In the genomic region with DNA sequence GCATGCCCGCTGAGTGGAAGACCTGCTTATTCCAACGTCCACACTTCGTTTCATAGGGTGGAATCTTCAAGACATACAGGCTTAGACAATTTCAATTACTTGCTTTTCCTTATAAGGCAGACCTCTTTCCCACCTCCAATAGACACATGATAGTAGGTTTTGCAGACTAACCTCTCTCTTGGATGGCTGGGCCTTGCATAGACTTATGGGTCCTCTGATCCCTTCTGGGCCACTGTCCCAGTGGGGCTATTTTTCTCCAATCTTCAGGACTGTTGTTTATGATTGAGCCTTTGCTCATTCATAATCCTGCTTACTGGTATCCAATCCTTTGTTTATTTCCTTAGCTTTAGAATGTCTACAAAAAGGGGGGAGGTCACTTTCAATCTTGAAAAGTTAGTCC, we compare ENCODE assay signal across 24 cellular contexts.
DNase-seq lines count a peak whose midpoint lies in the region; ATAC-seq and TF ChIP-seq lines count a peak whose summit lies in the region.
"Had no signal": no experiment of that assay in that cellular context is flagged by ENCODE, and none has a peak within 500 bp of the region (broad histone marks: within the 10 kb centered on the region; RNA-seq: fewer than 3 reads in every experiment).

No MANE protein-coding gene starts in this region.

- H3K27me3 ChIP-seq in CD8-positive, alpha-beta T cell (ENCODE audit: insufficient read depth, low read length): no peaks in the 10 kb centered on the region
- no peaks in the 10 kb centered on the region for H3K27me3 ChIP-seq in naive thymus-derived CD4-positive, alpha-beta T cell (ENCODE audit: control insufficient read depth in 2 of 2, insufficient read depth in 2 of 2, low read length in 2 of 2)
- H3K27me3 ChIP-seq: foreskin keratinocyte, thyroid gland had no signal

- no peaks in the 10 kb centered on the region for H3K9me3 Mint-ChIP-seq in T-helper 1 cell treated with Interleukin-12 subunit alpha and Interleukin-12 subunit beta and Interleukin-4 antibody, amounts not matched to agents 30 μg/mL and 1 μg/mL, for 36 hours
- H3K9me3 Mint-ChIP-seq in CD8-positive, alpha-beta T cell: no peaks in the 10 kb centered on the region
- no peaks in the 10 kb centered on the region for H3K9me3 Mint-ChIP-seq in activated T-helper 17 cell treated with anti-CD3 and anti-CD28 coated beads, Interleukin-2, amount 50 U/mL, for 72 hours
- peaks cover 0 to 4% (median 0%) of the 10 kb centered on the region in 11 donors for H3K9me3 Mint-ChIP-seq in naive thymus-derived CD4-positive, alpha-beta T cell
- no peaks in the 10 kb centered on the region for H3K9me3 Mint-ChIP-seq in activated naive CD4-positive, alpha-beta T cell treated with anti-CD3 and anti-CD28 coated beads for 36 hours
- H3K9me3 Mint-ChIP-seq: brain; CD8-positive, alpha-beta memory T cell; effector memory CD8-positive, alpha-beta T cell had no signal

- peak overlapping the region; percentile 2 for H3K27ac Mint-ChIP-seq in T-helper 1 cell treated with Interleukin-12 subunit alpha and Interleukin-12 subunit beta and Interleukin-4 antibody, amounts not matched to agents 30 μg/mL and 1 μg/mL, for 36 hours
- H3K27ac Mint-ChIP-seq in CD8-positive, alpha-beta T cell: peak overlapping the region; percentile 28
- peak overlapping the region; percentile 86 for H3K27ac Mint-ChIP-seq in activated T-helper 17 cell treated with anti-CD3 and anti-CD28 coated beads, Interleukin-2, amount 50 U/mL, for 72 hours
- peak overlapping the region in 5 of 9 donors; percentile 0 to 66 (median 34) for H3K27ac Mint-ChIP-seq in naive thymus-derived CD4-positive, alpha-beta T cell
- no peak overlapping the region for H3K27ac Mint-ChIP-seq in activated naive CD4-positive, alpha-beta T cell treated with anti-CD3 and anti-CD28 coated beads for 36 hours

- H3K36me3 Mint-ChIP-seq in T-helper 1 cell treated with Interleukin-12 subunit alpha and Interleukin-12 subunit beta and Interleukin-4 antibody, amounts not matched to agents 30 μg/mL and 1 μg/mL, for 36 hours (ENCODE audit: low read depth): peaks cover 12% of the 10 kb centered on the region
- peaks cover 19% of the 10 kb centered on the region for H3K36me3 Mint-ChIP-seq in CD8-positive, alpha-beta T cell
- peaks cover 27% of the 10 kb centered on the region for H3K36me3 Mint-ChIP-seq in activated T-helper 17 cell treated with anti-CD3 and anti-CD28 coated beads, Interleukin-2, amount 50 U/mL, for 72 hours (ENCODE audit: low read depth)
- H3K36me3 Mint-ChIP-seq in naive thymus-derived CD4-positive, alpha-beta T cell: peaks cover 9 to 50% (median 18%) of the 10 kb centered on the region in 5 donors
- H3K36me3 Mint-ChIP-seq in activated naive CD4-positive, alpha-beta T cell treated with anti-CD3 and anti-CD28 coated beads for 36 hours (ENCODE audit: low read depth): peaks cover 8% of the 10 kb centered on the region
- H3K36me3 Mint-ChIP-seq: brain had no signal

- intact Hi-C loops in CD8-positive, alpha-beta T cell (cut with DNase I, micrococcal nuclease): no loop called here
- intact Hi-C loops in naive thymus-derived CD4-positive, alpha-beta T cell (cut with micrococcal nuclease): no loop called here
- intact Hi-C loops in activated naive CD4-positive, alpha-beta T cell treated with anti-CD3 and anti-CD28 coated beads for 36 hours (cut with micrococcal nuclease): loop anchor here (5.0 kb wide), 1 partner anchor 125 kb away; no protein-coding TSS in a partner anchor

- no peak for ATAC-seq in CD8-positive, alpha-beta T cell
- no peak for ATAC-seq in activated T-helper 17 cell treated with anti-CD3 and anti-CD28 coated beads, Interleukin-2, amount 50 U/mL, for 72 hours (replicated peaks)
- no peak for ATAC-seq in naive thymus-derived CD4-positive, alpha-beta T cell
- ATAC-seq in HG02852 (IDR thresholded peaks at IDR 0.05; ENCODE audit: unreplicated experiment): no peak
- no peak for ATAC-seq in HG02938 (IDR thresholded peaks at IDR 0.05; ENCODE audit: unreplicated experiment)
- ATAC-seq: effector memory CD8-positive, alpha-beta T cell; foreskin keratinocyte; HCT116 had no signal

- peaks cover 39% of the 10 kb centered on the region for H3K4me1 Mint-ChIP-seq in T-helper 1 cell treated with Interleukin-12 subunit alpha and Interleukin-12 subunit beta and Interleukin-4 antibody, amounts not matched to agents 30 μg/mL and 1 μg/mL, for 36 hours (ENCODE audit: low read depth)
- peaks cover 41% of the 10 kb centered on the region for H3K4me1 Mint-ChIP-seq in CD8-positive, alpha-beta T cell (ENCODE audit: low read depth)
- peaks cover 44% of the 10 kb centered on the region for H3K4me1 Mint-ChIP-seq in activated T-helper 17 cell treated with anti-CD3 and anti-CD28 coated beads, Interleukin-2, amount 50 U/mL, for 72 hours
- peaks cover 38 to 69% (median 62%) of the 10 kb centered on the region in 7 donors for H3K4me1 Mint-ChIP-seq in naive thymus-derived CD4-positive, alpha-beta T cell
- H3K4me1 Mint-ChIP-seq in activated naive CD4-positive, alpha-beta T cell treated with anti-CD3 and anti-CD28 coated beads for 36 hours (ENCODE audit: low read depth): peaks cover 59% of the 10 kb centered on the region

- POLR2A ChIA-PET in CD8-positive, alpha-beta T cell (lab: Charles Lee): interaction anchor here (1.3 kb wide), 1 partner anchor 25 kb away, joined by 3 read pairs; no protein-coding TSS in a partner anchor
- POLR2A ChIA-PET in naive thymus-derived CD4-positive, alpha-beta T cell (lab: Charles Lee): no interaction called here

- CTCF ChIA-PET in CD8-positive, alpha-beta T cell (lab: Charles Lee): interaction anchor here (0.8 to 1.8 kb wide), 2 partner anchors 29 to 372 kb away, joined by 3 to 7 read pairs; no protein-coding TSS in a partner anchor
- CTCF ChIA-PET in naive thymus-derived CD4-positive, alpha-beta T cell (lab: Charles Lee): no interaction called here
- CTCF ChIA-PET in activated naive CD4-positive, alpha-beta T cell treated with anti-CD3 and anti-CD28 coated beads for 36 hours (lab: Charles Lee): interaction anchor here (1.1 to 1.4 kb wide), 3 partner anchors 25 to 42 kb away, joined by 3 read pairs; no protein-coding TSS in a partner anchor

- H3K27ac ChIP-seq in CD8-positive, alpha-beta T cell (ENCODE audit: low read depth, low read length): no peak overlapping the region
- no peak overlapping the region for H3K27ac ChIP-seq in naive thymus-derived CD4-positive, alpha-beta T cell (ENCODE audit: low read depth, low read length)
- H3K27ac ChIP-seq: 22Rv1, foreskin keratinocyte, thyroid gland, WERI-Rb-1 had no signal

- H3K4me3 Mint-ChIP-seq in T-helper 1 cell treated with Interleukin-12 subunit alpha and Interleukin-12 subunit beta and Interleukin-4 antibody, amounts not matched to agents 30 μg/mL and 1 μg/mL, for 36 hours: no peak overlapping the region
- no peak overlapping the region for H3K4me3 Mint-ChIP-seq in CD8-positive, alpha-beta T cell
- H3K4me3 Mint-ChIP-seq in activated T-helper 17 cell treated with anti-CD3 and anti-CD28 coated beads, Interleukin-2, amount 50 U/mL, for 72 hours: peak overlapping the region; percentile 71
- peak overlapping the region in 1 of 10 donors; percentile 12 for H3K4me3 Mint-ChIP-seq in naive thymus-derived CD4-positive, alpha-beta T cell
- H3K4me3 Mint-ChIP-seq in activated naive CD4-positive, alpha-beta T cell treated with anti-CD3 and anti-CD28 coated beads for 36 hours: no peak overlapping the region
- H3K4me3 Mint-ChIP-seq: brain; CD8-positive, alpha-beta memory T cell; effector memory CD8-positive, alpha-beta T cell had no signal

- H3K9me3 ChIP-seq in CD8-positive, alpha-beta T cell (ENCODE audit: low read length): no peaks in the 10 kb centered on the region
- no peaks in the 10 kb centered on the region for H3K9me3 ChIP-seq in naive thymus-derived CD4-positive, alpha-beta T cell (ENCODE audit: control insufficient read depth in 2 of 3, low read length in 3 of 3)
- H3K9me3 ChIP-seq: SK-N-SH, thyroid gland had no signal

- no peak overlapping the region for H3K4me3 ChIP-seq in CD8-positive, alpha-beta T cell (ENCODE audit: low read depth, low read length)
- no peak overlapping the region for H3K4me3 ChIP-seq in naive thymus-derived CD4-positive, alpha-beta T cell (ENCODE audit: low read length)
- H3K4me3 ChIP-seq: thyroid gland had no signal

- TF ChIP-seq CTCF in CD8-positive, alpha-beta T cell (IDR thresholded peaks at IDR 0.05): no peak

- H3K27me3 Mint-ChIP-seq in T-helper 1 cell treated with Interleukin-12 subunit alpha and Interleukin-12 subunit beta and Interleukin-4 antibody, amounts not matched to agents 30 μg/mL and 1 μg/mL, for 36 hours (ENCODE audit: low read depth): no peaks in the 10 kb centered on the region
- no peaks in the 10 kb centered on the region for H3K27me3 Mint-ChIP-seq in CD8-positive, alpha-beta T cell (ENCODE audit: low read depth)
- no peaks in the 10 kb centered on the region for H3K27me3 Mint-ChIP-seq in activated T-helper 17 cell treated with anti-CD3 and anti-CD28 coated beads, Interleukin-2, amount 50 U/mL, for 72 hours
- no peaks in the 10 kb centered on the region for H3K27me3 Mint-ChIP-seq in naive thymus-derived CD4-positive, alpha-beta T cell
- H3K27me3 Mint-ChIP-seq in activated naive CD4-positive, alpha-beta T cell treated with anti-CD3 and anti-CD28 coated beads for 36 hours (ENCODE audit: low read depth): no peaks in the 10 kb centered on the region
- H3K27me3 Mint-ChIP-seq: effector memory CD8-positive, alpha-beta T cell had no signal

- no peak for DNase-seq in T-helper 1 cell
- no peak for DNase-seq in CD8-positive, alpha-beta T cell
- no peak for DNase-seq in naive thymus-derived CD4-positive, alpha-beta T cell
- DNase-seq in activated naive CD4-positive, alpha-beta T cell treated with anti-CD3 and anti-CD28 coated beads for 36 hours: no peak
- DNase-seq: CD8-positive, alpha-beta memory T cell; effector memory CD8-positive, alpha-beta T cell; foreskin keratinocyte; Kasumi-1; mammary epithelial cell; NCI-H187; NCI-H526 treated with DMSO at 0.1 percent for 48 hours; occipital lobe; retina; SK-N-SH; T-helper 9 cell; thyroid gland; WERI-Rb-1 had no signal

- H3K4me1 ChIP-seq in CD8-positive, alpha-beta T cell (ENCODE audit: insufficient read depth, low read length): peaks cover 10% of the 10 kb centered on the region
- no peaks in the 10 kb centered on the region for H3K4me1 ChIP-seq in naive thymus-derived CD4-positive, alpha-beta T cell (ENCODE audit: control insufficient read depth in 2 of 2, insufficient read depth in 2 of 2, low read length in 2 of 2)
- H3K4me1 ChIP-seq: foreskin keratinocyte had no signal

- H3K36me3 ChIP-seq in CD8-positive, alpha-beta T cell (ENCODE audit: insufficient read depth, low read length): no peaks in the 10 kb centered on the region
- H3K36me3 ChIP-seq in naive thymus-derived CD4-positive, alpha-beta T cell (ENCODE audit: control insufficient read depth in 2 of 3, insufficient read depth in 3 of 3, low read length in 3 of 3): peaks cover 0 to 13% (median 0%) of the 10 kb centered on the region in 3 experiments
- H3K36me3 ChIP-seq: thyroid gland, WERI-Rb-1 had no signal
